In genomic region chr13:105918842-105919741, GRCh38 we compare ENCODE assay signal across 8 cellular contexts.
DNase-seq lines count a peak whose midpoint lies in the region; ATAC-seq and TF ChIP-seq lines count a peak whose summit lies in the region.

No MANE protein-coding gene starts in this region.

- H3K4me3 Mint-ChIP-seq in brain = peak overlapping the region in 1 of 5 experiments; percentile 19
- no peak overlapping the region for H3K4me3 Mint-ChIP-seq in CD4-positive, alpha-beta memory T cell

- no peak overlapping the region for H2AFZ ChIP-seq in MM.1S (ENCODE audit: low read length)

- POLR2A ChIA-PET in CD4-positive, alpha-beta memory T cell (lab: Charles Lee; ENCODE audit: partially characterized antibody) = no interaction called here

- intact Hi-C loops in left lung (cut with DNase I) = no loop called here
- intact Hi-C loops in CD4-positive, alpha-beta memory T cell (cut with micrococcal nuclease) = no loop called here

- ATAC-seq in left lung (peak; percentile 32), GM19035 (IDR thresholded peaks at IDR 0.05; ENCODE audit: unreplicated experiment) (no peak)

- H3F3A ChIP-seq in MM.1S (ENCODE audit: insufficient read depth, low read length) = no peaks in the 10 kb centered on the region

- DNase-seq in COLO829 (ENCODE audit: low spot score) (peak; percentile 71), MM.1S (peak; percentile 71), left lung (no peak), GM19240 (ENCODE audit: insufficient read length, low spot score) (no peak)
- DNase-seq in CD4-positive, alpha-beta memory T cell = no peak
- DNase-seq in activated CD4-positive, alpha-beta T cell treated with anti-CD3 and anti-CD28 coated beads for 48 hours = no peak

- H3K4me1 ChIP-seq in MM.1S (ENCODE audit: low read length) (peaks cover 18% of the 10 kb centered on the region), left lung (no peaks in the 10 kb centered on the region)
- no peaks in the 10 kb centered on the region for H3K4me1 ChIP-seq in CD4-positive, alpha-beta memory T cell (ENCODE audit: insufficient read depth, low read length)

- TF ChIP-seq CTCF in MM.1S (IDR thresholded peaks at IDR 0.05; ENCODE audit: low read length) (no peak), brain (conservative IDR thresholded peaks at IDR 0.05) (no peak), left lung (IDR thresholded peaks at IDR 0.05) (no peak)

- no peak overlapping the region for H3K9ac ChIP-seq in MM.1S (ENCODE audit: low read length)

- H3K9me3 Mint-ChIP-seq in brain = peaks cover 0 to 3% (median 0%) of the 10 kb centered on the region in 5 experiments
- H3K9me3 Mint-ChIP-seq in CD4-positive, alpha-beta memory T cell = peaks cover 0 to 2% (median 0%) of the 10 kb centered on the region in 8 donors

- peaks cover 24% of the 10 kb centered on the region for H3K4me1 Mint-ChIP-seq in brain
- no peaks in the 10 kb centered on the region for H3K4me1 Mint-ChIP-seq in CD4-positive, alpha-beta memory T cell

- H3K9me2 ChIP-seq in MM.1S (replicated peaks; ENCODE audit: insufficient read depth, low read length) = no peaks in the 10 kb centered on the region

- no peaks in the 10 kb centered on the region for H3K36me3 Mint-ChIP-seq in brain
- H3K36me3 Mint-ChIP-seq in CD4-positive, alpha-beta memory T cell = no peaks in the 10 kb centered on the region

- H3K4me3 ChIP-seq in MM.1S (ENCODE audit: low read length) (no peak overlapping the region), left lung (no peak overlapping the region)
- no peak overlapping the region for H3K4me3 ChIP-seq in CD4-positive, alpha-beta memory T cell (ENCODE audit: low read length in 2 of 2)

- H3K4me2 ChIP-seq in MM.1S (ENCODE audit: low read depth, low read length) = 0 out of 2 replicates have a peak overlapping the region, but pooled peaks have one; percentile 11

- no peaks in the 10 kb centered on the region for H3K27me3 ChIP-seq in MM.1S (replicated peaks; ENCODE audit: insufficient read depth, low read length)
- H3K27me3 ChIP-seq in left lung = no peaks in the 10 kb centered on the region
- H3K27me3 ChIP-seq in CD4-positive, alpha-beta memory T cell (ENCODE audit: insufficient read depth, low read length) = no peaks in the 10 kb centered on the region

- no peaks in the 10 kb centered on the region for H3K27me3 Mint-ChIP-seq in brain
- H3K27me3 Mint-ChIP-seq in CD4-positive, alpha-beta memory T cell = no peaks in the 10 kb centered on the region

- H3K36me3 ChIP-seq in MM.1S (replicated peaks; ENCODE audit: insufficient read depth, low read length) (no peaks in the 10 kb centered on the region), left lung (no peaks in the 10 kb centered on the region)
- H3K36me3 ChIP-seq in CD4-positive, alpha-beta memory T cell (ENCODE audit: insufficient read depth, low read length) = no peaks in the 10 kb centered on the region

- CTCF ChIA-PET in CD4-positive, alpha-beta memory T cell (lab: Charles Lee; ENCODE audit: partially characterized antibody) = no interaction called here

- H3K9me3 ChIP-seq in MM.1S (replicated peaks; ENCODE audit: insufficient read depth, low read length) (no peaks in the 10 kb centered on the region), left lung (peaks cover 0 to 3% of the 10 kb centered on the region in 2 donors)
- no peaks in the 10 kb centered on the region for H3K9me3 ChIP-seq in CD4-positive, alpha-beta memory T cell (ENCODE audit: control insufficient read depth in 1 of 2, low read length in 2 of 2)

- H3K27ac Mint-ChIP-seq in brain = peak overlapping the region in 3 of 5 experiments; percentile 76 to 88 (median 83)
- H3K27ac Mint-ChIP-seq in CD4-positive, alpha-beta memory T cell = no peak overlapping the region

- H4K20me1 ChIP-seq in MM.1S (ENCODE audit: insufficient read depth, low read length) = no peaks in the 10 kb centered on the region

- no peak overlapping the region for H3K27ac ChIP-seq in MM.1S (ENCODE audit: low read length)
- no peak overlapping the region for H3K27ac ChIP-seq in left lung
- no peak overlapping the region for H3K27ac ChIP-seq in CD4-positive, alpha-beta memory T cell (ENCODE audit: low read depth, low read length)

- no peaks in the 10 kb centered on the region for H3K79me2 ChIP-seq in MM.1S (ENCODE audit: low read length)

Comparison
In these comparisons a context has a peak if more than half of its experiments do, and no peak if none do; other contexts are left out.
1. DNase-seq: peak in COLO829 (single experiment) and MM.1S (single experiment); none in left lung (0 of 2), CD4-positive, alpha-beta memory T cell (0 of 5), GM19240 (single experiment) and activated CD4-positive, alpha-beta T cell treated with anti-CD3 and anti-CD28 coated beads for 48 hours (single experiment).
2. H3K27ac Mint-ChIP-seq: peak in brain (3 of 5); none in CD4-positive, alpha-beta memory T cell (0 of 7).